21 cellular contexts compared by ENCODE assay signal in the genomic region with DNA sequence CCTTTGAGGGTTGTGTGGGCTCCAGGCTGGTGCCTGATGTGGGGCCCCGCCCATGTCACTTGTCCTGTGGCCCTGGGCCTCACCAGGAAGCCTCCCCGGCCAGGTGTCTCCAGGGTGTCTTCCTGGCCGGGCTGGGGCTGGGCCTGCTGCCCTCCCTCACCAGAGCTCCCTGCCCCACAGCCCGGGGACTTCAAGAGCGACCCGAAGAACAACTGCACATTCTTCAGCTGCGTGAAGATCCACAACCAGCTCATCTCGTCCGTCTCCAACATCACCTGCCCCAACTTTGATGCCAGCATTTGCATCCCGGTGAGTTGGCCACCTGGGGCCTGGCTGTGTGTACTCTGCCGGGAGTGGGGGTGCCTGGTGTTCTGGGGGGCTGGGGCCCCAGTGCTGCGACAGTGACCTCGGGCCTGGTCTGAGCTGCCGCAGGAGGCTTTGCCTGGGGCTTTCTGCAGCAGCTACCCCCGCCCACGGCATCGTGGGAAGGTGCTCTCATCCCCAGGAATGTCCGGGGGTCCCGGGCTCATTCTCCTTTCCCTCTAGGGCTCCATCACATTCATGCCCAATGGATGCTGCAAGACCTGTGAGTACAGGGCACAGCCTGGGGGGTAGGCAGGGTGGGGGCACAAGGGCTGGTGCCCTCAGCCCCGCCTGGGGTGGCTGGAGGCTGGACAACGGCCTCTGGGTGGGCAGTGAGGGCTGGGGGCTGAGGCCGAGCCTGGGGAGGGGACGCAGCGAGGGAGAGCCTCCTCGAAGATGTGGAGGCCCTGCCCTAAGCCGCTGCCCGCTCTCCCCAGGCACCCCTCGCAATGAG. TPM values are rescaled to one million over a fixed set of nuclear protein-coding genes. Genes with fewer than 3 reads are reported as not detected.
A peak's percentile ranks its signal among the peaks of the same experiment; 100 is the strongest.
DNase-seq lines count a peak whose midpoint lies in the region; ATAC-seq and TF ChIP-seq lines count a peak whose summit lies in the region.
"Had no signal": no experiment of that assay in that cellular context is flagged by ENCODE, and none has a peak within 500 bp of the region (broad histone marks: within the 10 kb centered on the region; RNA-seq: fewer than 3 reads in every experiment).

No MANE protein-coding gene starts in this region.

- H3K4me3 ChIP-seq in left ventricle myocardium inferior: no peak overlapping the region
- no peak overlapping the region for H3K4me3 ChIP-seq in lower lobe of right lung
- H3K4me3 ChIP-seq in psoas muscle: no peak overlapping the region
- H3K4me3 ChIP-seq: BLaER1, GM12878 had no signal

- TF ChIP-seq CTCF in left ventricle myocardium inferior (IDR thresholded peaks at IDR 0.05; ENCODE audit: borderline replicate concordance) (no peak), CD14-positive monocyte (IDR thresholded peaks at IDR 0.05) (no peak), lower lobe of right lung (IDR thresholded peaks at IDR 0.05) (no peak), psoas muscle (IDR thresholded peaks at IDR 0.05) (no peak)

- WGBS in psoas muscle, 3 donors: 70 to 76% (median 73%) methylated on average over 24 to 28 of the region's 28 CpGs

- no peak overlapping the region for H3K4me3 Mint-ChIP-seq in CD14-positive monocyte
- H3K4me3 Mint-ChIP-seq in activated CD4-positive, alpha-beta memory T cell treated with anti-CD3 and anti-CD28 coated beads for 36 hours: no peak overlapping the region
- H3K4me3 Mint-ChIP-seq: CD8-positive, alpha-beta T cell; H9 had no signal

- POLR2A ChIA-PET in activated CD4-positive, alpha-beta memory T cell treated with anti-CD3 and anti-CD28 coated beads for 36 hours (lab: Charles Lee): no interaction called here

- H3K36me3 Mint-ChIP-seq in CD14-positive monocyte: no peaks in the 10 kb centered on the region
- H3K36me3 Mint-ChIP-seq in activated CD4-positive, alpha-beta memory T cell treated with anti-CD3 and anti-CD28 coated beads for 36 hours: no peaks in the 10 kb centered on the region
- H3K36me3 Mint-ChIP-seq: CD8-positive, alpha-beta T cell had no signal

- no peak for ATAC-seq in Right ventricle myocardium inferior
- no peak for ATAC-seq in lower lobe of right lung
- ATAC-seq in psoas muscle: no peak
- no peak for ATAC-seq in HG03439 (IDR thresholded peaks at IDR 0.05; ENCODE audit: unreplicated experiment)
- ATAC-seq: CD8-positive, alpha-beta T cell; GM12878 had no signal

- CTCF ChIA-PET in activated CD4-positive, alpha-beta memory T cell treated with anti-CD3 and anti-CD28 coated beads for 36 hours (lab: Charles Lee): no interaction called here

- DNase-seq in Right ventricle myocardium inferior (ENCODE audit: missing footprints) (peak; percentile 53), left ventricle myocardium inferior (no peak), CD14-positive monocyte (ENCODE audit: low spot score) (peak; percentile 40), lower lobe of right lung (peak; percentile 34), psoas muscle (peak; percentile 8 to 26), NCI-H524 treated with DMSO at 0.1 percent for 48 hours (lab: John Stamatoyannopoulos, UW) (no peak)
- DNase-seq in activated CD4-positive, alpha-beta memory T cell treated with anti-CD3 and anti-CD28 coated beads for 36 hours: no peak
- DNase-seq: Calu3; CD8-positive, alpha-beta T cell; DMS79 treated with DMSO at 0.1 percent for 48 hours; H9; IMR-90 had no signal

- H3K4me1 ChIP-seq in left ventricle myocardium inferior (no peaks in the 10 kb centered on the region), lower lobe of right lung (no peaks in the 10 kb centered on the region), psoas muscle (no peaks in the 10 kb centered on the region)

- peaks cover 40% of the 10 kb centered on the region for H3K27me3 ChIP-seq in left ventricle myocardium inferior (ENCODE audit: low read depth)
- peaks cover 21% of the 10 kb centered on the region for H3K27me3 ChIP-seq in lower lobe of right lung (ENCODE audit: low read depth)
- peaks cover 0 to 32% (median 2%) of the 10 kb centered on the region in 3 donors for H3K27me3 ChIP-seq in psoas muscle (ENCODE audit: insufficient read depth in 3 of 3, low read length in 2 of 3)
- H3K27me3 ChIP-seq: BLaER1 had no signal

- no peak overlapping the region for H3K27ac ChIP-seq in left ventricle myocardium inferior (replicated peaks)
- no peak overlapping the region for H3K27ac ChIP-seq in lower lobe of right lung
- no peak overlapping the region for H3K27ac ChIP-seq in psoas muscle
- H3K27ac ChIP-seq: 22Rv1, BLaER1, HL-60 had no signal

- H3K27me3 Mint-ChIP-seq in CD14-positive monocyte (ENCODE audit: low read depth in 3 of 3): peaks cover 0 to 7% (median 2%) of the 10 kb centered on the region in 3 donors
- H3K27me3 Mint-ChIP-seq in activated CD4-positive, alpha-beta memory T cell treated with anti-CD3 and anti-CD28 coated beads for 36 hours: peaks cover 2% of the 10 kb centered on the region

- no peak overlapping the region for H3K27ac Mint-ChIP-seq in CD14-positive monocyte
- H3K27ac Mint-ChIP-seq in activated CD4-positive, alpha-beta memory T cell treated with anti-CD3 and anti-CD28 coated beads for 36 hours: no peak overlapping the region
- H3K27ac Mint-ChIP-seq: CD8-positive, alpha-beta T cell; H9 had no signal

- H3K9me3 Mint-ChIP-seq in CD14-positive monocyte: peaks cover 0 to 4% (median 0%) of the 10 kb centered on the region in 7 donors
- no peaks in the 10 kb centered on the region for H3K9me3 Mint-ChIP-seq in activated CD4-positive, alpha-beta memory T cell treated with anti-CD3 and anti-CD28 coated beads for 36 hours
- H3K9me3 Mint-ChIP-seq: CD8-positive, alpha-beta T cell had no signal

- no peaks in the 10 kb centered on the region for H3K9me3 ChIP-seq in left ventricle myocardium inferior (replicated peaks)
- H3K9me3 ChIP-seq in lower lobe of right lung: no peaks in the 10 kb centered on the region
- no peaks in the 10 kb centered on the region for H3K9me3 ChIP-seq in psoas muscle

- intact Hi-C loops in Right ventricle myocardium inferior (cut with DNase I): no loop called here
- intact Hi-C loops in left ventricle myocardium inferior (cut with micrococcal nuclease): no loop called here
- intact Hi-C loops in CD14-positive monocyte (cut with micrococcal nuclease): no loop called here
- intact Hi-C loops in lower lobe of right lung (cut with DNase I): no loop called here
- intact Hi-C loops in psoas muscle (cut with DNase I): no loop called here
- intact Hi-C loops in activated CD4-positive, alpha-beta memory T cell treated with anti-CD3 and anti-CD28 coated beads for 36 hours (cut with micrococcal nuclease): no loop called here

- H3K4me1 Mint-ChIP-seq in CD14-positive monocyte: no peaks in the 10 kb centered on the region
- no peaks in the 10 kb centered on the region for H3K4me1 Mint-ChIP-seq in activated CD4-positive, alpha-beta memory T cell treated with anti-CD3 and anti-CD28 coated beads for 36 hours (ENCODE audit: low read depth)
- H3K4me1 Mint-ChIP-seq: H9 had no signal

- no peaks in the 10 kb centered on the region for H3K36me3 ChIP-seq in left ventricle myocardium inferior
- H3K36me3 ChIP-seq in lower lobe of right lung: no peaks in the 10 kb centered on the region
- no peaks in the 10 kb centered on the region for H3K36me3 ChIP-seq in psoas muscle (ENCODE audit: insufficient read depth in 1 of 2, low read depth in 1 of 2)
- H3K36me3 ChIP-seq: BLaER1 had no signal

RNA-seq across cellular contexts. Expression of a gene that starts 34.6 kb away (rescaled TPM):
- total RNA-seq in Right ventricle myocardium inferior (not detected), left ventricle myocardium inferior (0.03 TPM), lower lobe of right lung (not detected), psoas muscle (under 1 TPM in 3 of 4 donors, not detected in 1; 0.02 to 0.44 (median 0.04) TPM)
- polyA plus RNA-seq in CD14-positive monocyte (not detected), psoas muscle (under 1 TPM in 2 of 3 donors, not detected in 1; under 0.01 to 0.01 TPM)
- not detected for total RNA-seq in activated CD4-positive, alpha-beta memory T cell treated with anti-CD3 and anti-CD28 coated beads for 36 hours
- total RNA-seq: A673; Calu3; CD8-positive, alpha-beta T cell; H1; H9; HT1080; IMR-90 had no signal
- polyA plus RNA-seq: AG04450, GM12878, H1, IMR-90 had no signal

RNA-seq across cellular contexts. Expression of a gene that starts 48.4 kb away (rescaled TPM):
- total RNA-seq in Right ventricle myocardium inferior (not detected), left ventricle myocardium inferior (not detected), lower lobe of right lung (0.35 TPM), psoas muscle (under 1 TPM in 1 of 4 donors, not detected in 3; 0.02 TPM)
- polyA plus RNA-seq in CD14-positive monocyte (not detected), psoas muscle (not detected)
- total RNA-seq in activated CD4-positive, alpha-beta memory T cell treated with anti-CD3 and anti-CD28 coated beads for 36 hours: not detected
- total RNA-seq: A673; CD8-positive, alpha-beta T cell; GM12878; H1; H9; HT1080; IMR-90 had no signal
- polyA plus RNA-seq: H1 had no signal

Comparison
In these comparisons a context has a peak if more than half of its experiments do, and no peak if none do; other contexts are left out.
1. DNase-seq: peak in Right ventricle myocardium inferior (single experiment), CD14-positive monocyte (single experiment), lower lobe of right lung (single experiment) and psoas muscle (2 of 2); none in left ventricle myocardium inferior (single experiment), activated CD4-positive, alpha-beta memory T cell treated with anti-CD3 and anti-CD28 coated beads for 36 hours (single experiment) and NCI-H524 treated with DMSO at 0.1 percent for 48 hours (single experiment).